In the genomic region with DNA sequence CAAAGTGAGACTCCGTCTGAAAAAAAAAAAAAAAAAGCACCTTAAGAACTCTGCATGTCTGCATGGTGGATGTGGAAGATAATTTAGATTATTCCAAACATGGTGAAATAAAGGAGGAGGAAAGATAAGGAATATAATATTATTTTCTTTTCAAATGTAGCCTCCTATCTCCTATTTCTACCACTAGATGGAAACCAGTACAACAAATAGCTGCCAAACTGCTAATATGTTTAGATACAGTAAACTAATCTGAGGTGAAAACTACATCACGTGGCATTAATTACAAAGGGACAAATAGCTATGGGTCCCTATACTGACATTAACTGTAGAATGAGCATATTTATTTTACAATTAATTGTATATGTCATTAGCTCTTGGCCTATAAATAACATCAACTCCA, we compare ENCODE assay signal across 14 cellular contexts.
DNase-seq lines count a peak whose midpoint lies in the region; ATAC-seq and TF ChIP-seq lines count a peak whose summit lies in the region.
"Had no signal": no experiment of that assay in that cellular context is flagged by ENCODE, and none has a peak within 500 bp of the region (broad histone marks: within the 10 kb centered on the region; RNA-seq: fewer than 3 reads in every experiment).

No MANE protein-coding gene starts in this region.

- no peaks in the 10 kb centered on the region for H3K79me2 ChIP-seq in PC-3 (ENCODE audit: low read length)
- H3K79me2 ChIP-seq in fibroblast of lung (ENCODE audit: control insufficient read depth, insufficient read depth, low read length), result no peaks in the 10 kb centered on the region

- no peaks in the 10 kb centered on the region for H3K36me3 ChIP-seq in left ventricle myocardium inferior
- H3K36me3 ChIP-seq in right atrium auricular region, result no peaks in the 10 kb centered on the region
- H3K36me3 ChIP-seq in PC-3 (ENCODE audit: low read depth, low read length), result no peaks in the 10 kb centered on the region
- H3K36me3 ChIP-seq in fibroblast of lung (ENCODE audit: control insufficient read depth, insufficient read depth, low read length), result no peaks in the 10 kb centered on the region

- DNase-seq in left ventricle myocardium inferior, result no peak
- no peak for DNase-seq in right atrium auricular region (ENCODE audit: low spot score)
- peak; percentile 17 for DNase-seq in PC-3
- peak; percentile 3 to 9 for DNase-seq in fibroblast of lung (ENCODE audit: low read depth in 2 of 2)
- DNase-seq in activated CD8-positive, alpha-beta memory T cell treated with anti-CD3 and anti-CD28 coated beads, Interleukin-2, amount 50 U/mL, for 4 hours, result no peak
- no peak for DNase-seq in GDM1 (lab: John Stamatoyannopoulos, UW)
- DNase-seq: activated CD4-positive, alpha-beta T cell treated with anti-CD3 and anti-CD28 coated beads for 4 hours; activated T-cell treated with anti-CD3 and anti-CD28 coated beads, Interleukin-2, amount 50 U/mL, for 4 hours; amniotic stem cell; DMS79 treated with DMSO at 0.1 percent for 48 hours; NCI-H524 treated with DMSO at 0.1 percent for 48 hours; RPMI8226 had no signal

- H3K27me3 ChIP-seq in left ventricle myocardium inferior (ENCODE audit: low read depth) (no peaks in the 10 kb centered on the region), right atrium auricular region (no peaks in the 10 kb centered on the region), PC-3 (ENCODE audit: low read length) (no peaks in the 10 kb centered on the region), fibroblast of lung (ENCODE audit: control insufficient read depth, insufficient read depth, low read length) (no peaks in the 10 kb centered on the region)

- H3K4me2 ChIP-seq in PC-3 (ENCODE audit: low read length) (no peak overlapping the region), fibroblast of lung (ENCODE audit: extremely low read depth, insufficient read depth, low read length) (no peak overlapping the region)

- H3K27ac ChIP-seq in left ventricle myocardium inferior (replicated peaks) (no peak overlapping the region), right atrium auricular region (no peak overlapping the region), PC-3 (ENCODE audit: low read length) (no peak overlapping the region), fibroblast of lung (ENCODE audit: insufficient read depth, low read length) (no peak overlapping the region)

- no peaks in the 10 kb centered on the region for H3F3A ChIP-seq in PC-3 (ENCODE audit: low read length, unreplicated experiment)

- intact Hi-C loops in left ventricle myocardium inferior (cut with micrococcal nuclease), result no loop called here
- intact Hi-C loops in PC-3 (cut with micrococcal nuclease), result loop anchor here (2.0 to 10.0 kb wide), 2 partner anchors 100 to 298 kb away; no protein-coding TSS in a partner anchor

- H2AFZ ChIP-seq in PC-3 (ENCODE audit: low read length) (no peak overlapping the region), fibroblast of lung (ENCODE audit: low read length) (no peak overlapping the region)

- POLR2A ChIA-PET in PC-3 (lab: Charles Lee; ENCODE audit: unreplicated experiment), result no interaction called here

- no peaks in the 10 kb centered on the region for H3K9me3 ChIP-seq in left ventricle myocardium inferior (replicated peaks)
- H3K9me3 ChIP-seq in right atrium auricular region, result no peaks in the 10 kb centered on the region
- H3K9me3 ChIP-seq in PC-3 (ENCODE audit: low read length), result no peaks in the 10 kb centered on the region
- no peaks in the 10 kb centered on the region for H3K9me3 ChIP-seq in fibroblast of lung (ENCODE audit: control insufficient read depth, insufficient read depth, low read depth, low read length)

- no peak overlapping the region for H3K9ac ChIP-seq in PC-3 (ENCODE audit: low read length)
- no peak overlapping the region for H3K9ac ChIP-seq in fibroblast of lung (ENCODE audit: insufficient read depth, low read length)

- CTCF ChIA-PET in PC-3 (lab: Charles Lee), result interaction anchor here (1.0 kb wide), 1 partner anchor 296 kb away, joined by 3 read pairs; no protein-coding TSS in a partner anchor

- H4K20me1 ChIP-seq in PC-3 (ENCODE audit: low read length) (no peaks in the 10 kb centered on the region), fibroblast of lung (ENCODE audit: control insufficient read depth, extremely low read depth, insufficient read depth, low read length) (no peaks in the 10 kb centered on the region)

- H3K4me1 ChIP-seq in left ventricle myocardium inferior (no peaks in the 10 kb centered on the region), right atrium auricular region (no peaks in the 10 kb centered on the region), PC-3 (ENCODE audit: insufficient read depth, low read length) (no peaks in the 10 kb centered on the region), fibroblast of lung (ENCODE audit: control insufficient read depth, extremely low read depth, insufficient read depth, low read length) (no peaks in the 10 kb centered on the region)

- H3K9me2 ChIP-seq in PC-3 (replicated peaks; ENCODE audit: low read length), result no peaks in the 10 kb centered on the region

- BruUV-seq in PC-3 (replicated peaks; lab: Mats Ljungman, UMichigan), result no TSS peak

- H3K4me3 ChIP-seq in left ventricle myocardium inferior, result no peak overlapping the region
- H3K4me3 ChIP-seq in right atrium auricular region, result no peak overlapping the region
- H3K4me3 ChIP-seq in PC-3 (ENCODE audit: low read length), result no peak overlapping the region
- H3K4me3 ChIP-seq in fibroblast of lung (replicated peaks in 1 of 4; ENCODE audit: control extremely low read depth in 1 of 4, insufficient read depth in 1 of 4, low read depth in 3 of 4, low read length in 4 of 4), result no peak overlapping the region

- TF ChIP-seq CTCF in left ventricle myocardium inferior (IDR thresholded peaks at IDR 0.05; ENCODE audit: borderline replicate concordance), result peak; percentile 30
- no peak for TF ChIP-seq CTCF in right atrium auricular region (IDR thresholded peaks at IDR 0.05)
- TF ChIP-seq CTCF in PC-3 (conservative IDR thresholded peaks at IDR 0.05; ENCODE audit: low read depth, low read length), result peak; percentile 59
- peak in 1 of 2 donors; percentile 36 for TF ChIP-seq CTCF in fibroblast of lung (conservative IDR thresholded peaks at IDR 0.05 in 1 of 2, IDR thresholded peaks at IDR 0.05 in 1 of 2; ENCODE audit: low read depth in 1 of 2, low read length in 2 of 2)

- ATAC-seq in PC-3 (no peak), GM18867 (IDR thresholded peaks at IDR 0.05; ENCODE audit: unreplicated experiment) (no peak), GM18519 (IDR thresholded peaks at IDR 0.05; ENCODE audit: low FRiP score, unreplicated experiment) (no peak)
- ATAC-seq: activated T-cell treated with anti-CD3 and anti-CD28 coated beads, Interleukin-2, amount 50 U/mL, for 4 hours had no signal

Comparison
In these comparisons a context has a peak if more than half of its experiments do, and no peak if none do; other contexts are left out.
1. CTCF ChIP-seq: peak in left ventricle myocardium inferior (single experiment) and PC-3 (single experiment); none in right atrium auricular region (0 of 2).
2. DNase-seq: peak in PC-3 (single experiment) and fibroblast of lung (2 of 2); none in left ventricle myocardium inferior (single experiment), right atrium auricular region (single experiment), activated CD8-positive, alpha-beta memory T cell treated with anti-CD3 and anti-CD28 coated beads, Interleukin-2, amount 50 U/mL, for 4 hours (single experiment) and GDM1 (single experiment).